In genomic region chr15:67908756-67909155, GRCh38 we compare ENCODE assay signal across 8 cellular contexts.
"Had no signal": no experiment of that assay in that cellular context is flagged by ENCODE, and none has a peak within 500 bp of the region (broad histone marks: within the 10 kb centered on the region; RNA-seq: fewer than 3 reads in every experiment).

No MANE protein-coding gene starts in this region.

- ATAC-seq: GM12878 had no signal

- H3K4me3 ChIP-seq: GM12878 had no signal

- DNase-seq: GDM1, GF-D8 had no signal

- FAIRE-seq: G401.6, GM12878, GM12891, GM12892, GM18507, GM19239 had no signal
